In genomic region chr17:28530250-28530649, GRCh38 we compare ENCODE assay signal across 34 cellular contexts. TPM values are rescaled to one million over a fixed set of nuclear protein-coding genes. Genes with fewer than 3 reads are reported as not detected.
"Had no signal": no experiment of that assay in that cellular context is flagged by ENCODE, and none has a peak within 500 bp of the region (broad histone marks: within the 10 kb centered on the region; RNA-seq: fewer than 3 reads in every experiment).

No MANE protein-coding gene starts in this region.

- H3K36me3 ChIP-seq: neutrophil, ovary, spleen, stomach, thoracic aorta, thyroid gland, tibial nerve, upper lobe of left lung, vagina had no signal

- H3K9me3 ChIP-seq: neutrophil, ovary, psoas muscle, spleen, stomach, thoracic aorta, thyroid gland, tibial nerve, upper lobe of left lung, vagina had no signal

- H3K4me2 ChIP-seq: smooth muscle cell had no signal

- H2AFZ ChIP-seq: parathyroid adenoma had no signal

- H3K27ac ChIP-seq: neutrophil, ovary, parathyroid adenoma, psoas muscle, spleen, stomach, thoracic aorta, thyroid gland, tibial nerve, upper lobe of left lung, vagina had no signal

- H3K27me3 ChIP-seq: neutrophil, ovary, thyroid gland, tibial nerve, upper lobe of left lung, vagina had no signal

- ATAC-seq: naive thymus-derived CD8-positive, alpha-beta T cell; natural killer cell treated with Interleukin-12 subunit alpha and Interleukin-12 subunit beta and Interleukin-15 and Interleukin-18, amount 100 ng/mL, for 72 hours; psoas muscle; right cardiac atrium; sciatic nerve; stimulated activated effector memory CD8-positive, alpha-beta T cell treated with anti-CD3 and anti-CD28 coated beads, Interleukin-12 subunit alpha, Interleukin-12 subunit beta, amount 100 ng/mL, for 72 hours; stimulated activated naive B cell treated with anti-CD40 and anti-IgM and Interleukin-4, amounts not matched to agents 10 μg/mL and 1 μg/mL and 100 μg/mL, for 72 hours had no signal

- H3K79me2 ChIP-seq: parathyroid adenoma had no signal

- H3K9ac ChIP-seq: parathyroid adenoma had no signal

- FAIRE-seq: urothelium cell line had no signal

- H3K4me3 ChIP-seq: ovary, psoas muscle, skin epidermis, smooth muscle cell, spleen, stomach, thoracic aorta, thyroid gland, tibial nerve, upper lobe of left lung, vagina had no signal

- DNase-seq: naive B cell; naive thymus-derived CD8-positive, alpha-beta T cell; nephron progenitor cell; nucleus accumbens; ovary; psoas muscle; spleen; stimulated activated CD4-positive, alpha-beta T cell treated with anti-CD3 and anti-CD28 coated beads, Interleukin-12 subunit alpha, Interleukin-12 subunit beta, amount 100 ng/mL, for 4 hours; stimulated activated CD4-positive, alpha-beta T cell treated with anti-CD3 and anti-CD28 coated beads, Interleukin-1b, Interleukin-23, amount 100 ng/mL, for 48 hours; stimulated activated CD4-positive, alpha-beta T cell treated with anti-CD3 and anti-CD28 coated beads, Interleukin-4, amount 100 ng/mL, for 1 hour; stimulated activated CD4-positive, alpha-beta T cell treated with anti-CD3 and anti-CD28 coated beads, Interleukin-4, amount 100 ng/mL, for 4 hours; stimulated activated naive B cell treated with anti-CD40 and anti-IgM and Interleukin-4, amounts not matched to agents 10 μg/mL and 1 μg/mL and 100 μg/mL, for 72 hours; stimulated activated naive CD4-positive, alpha-beta T cell treated with Interleukin-2 at 50 U/mL for 16 hours; stomach; thyroid gland; trophoblast cell; upper lobe of left lung had no signal

- H3K4me1 ChIP-seq: psoas muscle, spleen, tibial nerve had no signal

RNA-seq across cellular contexts. Expression of gene FOXN1, which starts 24.1 kb away (rescaled TPM):
- total RNA-seq: naive thymus-derived CD8-positive, alpha-beta T cell; natural killer cell treated with Interleukin-12 subunit alpha and Interleukin-12 subunit beta and Interleukin-15 and Interleukin-18, amount 100 ng/mL, for 72 hours; neural crest cell; osteoblast; ovary; psoas muscle; renal cortical epithelial cell; right cardiac atrium; sciatic nerve; spleen; subcutaneous adipose tissue; temporal lobe; thoracic aorta; tibial nerve had no signal
- polyA plus RNA-seq: naive thymus-derived CD8-positive, alpha-beta T cell; ovary; psoas muscle; right cardiac atrium; smooth muscle cell; spleen had no signal

RNA-seq across cellular contexts. Expression of gene SLC13A2, which starts 56.8 kb away (rescaled TPM):
- total RNA-seq: naive thymus-derived CD8-positive, alpha-beta T cell; natural killer cell treated with Interleukin-12 subunit alpha and Interleukin-12 subunit beta and Interleukin-15 and Interleukin-18, amount 100 ng/mL, for 72 hours; neural crest cell; osteoblast; psoas muscle; renal cortical epithelial cell; right cardiac atrium; sciatic nerve; smooth muscle cell; spleen; subcutaneous adipose tissue; temporal lobe; thoracic aorta; thyroid gland; tibial nerve; vagina had no signal
- polyA plus RNA-seq: naive thymus-derived CD8-positive, alpha-beta T cell; ovary; right cardiac atrium; smooth muscle cell had no signal
